Comparison of ENCODE assay signal across 1 cellular context in the genomic region with DNA sequence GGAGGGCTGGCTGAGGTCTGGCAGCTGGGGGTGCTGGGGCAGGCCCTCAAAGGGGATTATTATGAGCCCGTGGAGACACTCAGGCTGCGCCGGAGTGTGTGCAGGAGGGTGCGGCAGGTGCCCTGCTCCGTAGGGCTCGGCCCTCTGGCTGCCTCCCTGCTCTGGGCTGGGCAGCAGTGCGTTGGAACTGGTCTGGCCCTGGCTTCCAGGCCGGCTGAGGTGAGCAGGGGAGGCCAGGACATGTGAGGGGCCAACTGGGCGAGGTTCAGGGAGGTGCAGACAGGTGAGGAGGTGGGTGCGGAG.
A peak's percentile ranks its signal among the peaks of the same experiment; 100 is the strongest.
TF ChIP-seq lines count a peak whose summit lies in the region.

No MANE protein-coding gene starts in this region.

TF ChIP-seq in HepG2, 621 proteins besides CTCF, POLR2A, EP300 and RAD21:
- TF ChIP-seq, protein P1, sequence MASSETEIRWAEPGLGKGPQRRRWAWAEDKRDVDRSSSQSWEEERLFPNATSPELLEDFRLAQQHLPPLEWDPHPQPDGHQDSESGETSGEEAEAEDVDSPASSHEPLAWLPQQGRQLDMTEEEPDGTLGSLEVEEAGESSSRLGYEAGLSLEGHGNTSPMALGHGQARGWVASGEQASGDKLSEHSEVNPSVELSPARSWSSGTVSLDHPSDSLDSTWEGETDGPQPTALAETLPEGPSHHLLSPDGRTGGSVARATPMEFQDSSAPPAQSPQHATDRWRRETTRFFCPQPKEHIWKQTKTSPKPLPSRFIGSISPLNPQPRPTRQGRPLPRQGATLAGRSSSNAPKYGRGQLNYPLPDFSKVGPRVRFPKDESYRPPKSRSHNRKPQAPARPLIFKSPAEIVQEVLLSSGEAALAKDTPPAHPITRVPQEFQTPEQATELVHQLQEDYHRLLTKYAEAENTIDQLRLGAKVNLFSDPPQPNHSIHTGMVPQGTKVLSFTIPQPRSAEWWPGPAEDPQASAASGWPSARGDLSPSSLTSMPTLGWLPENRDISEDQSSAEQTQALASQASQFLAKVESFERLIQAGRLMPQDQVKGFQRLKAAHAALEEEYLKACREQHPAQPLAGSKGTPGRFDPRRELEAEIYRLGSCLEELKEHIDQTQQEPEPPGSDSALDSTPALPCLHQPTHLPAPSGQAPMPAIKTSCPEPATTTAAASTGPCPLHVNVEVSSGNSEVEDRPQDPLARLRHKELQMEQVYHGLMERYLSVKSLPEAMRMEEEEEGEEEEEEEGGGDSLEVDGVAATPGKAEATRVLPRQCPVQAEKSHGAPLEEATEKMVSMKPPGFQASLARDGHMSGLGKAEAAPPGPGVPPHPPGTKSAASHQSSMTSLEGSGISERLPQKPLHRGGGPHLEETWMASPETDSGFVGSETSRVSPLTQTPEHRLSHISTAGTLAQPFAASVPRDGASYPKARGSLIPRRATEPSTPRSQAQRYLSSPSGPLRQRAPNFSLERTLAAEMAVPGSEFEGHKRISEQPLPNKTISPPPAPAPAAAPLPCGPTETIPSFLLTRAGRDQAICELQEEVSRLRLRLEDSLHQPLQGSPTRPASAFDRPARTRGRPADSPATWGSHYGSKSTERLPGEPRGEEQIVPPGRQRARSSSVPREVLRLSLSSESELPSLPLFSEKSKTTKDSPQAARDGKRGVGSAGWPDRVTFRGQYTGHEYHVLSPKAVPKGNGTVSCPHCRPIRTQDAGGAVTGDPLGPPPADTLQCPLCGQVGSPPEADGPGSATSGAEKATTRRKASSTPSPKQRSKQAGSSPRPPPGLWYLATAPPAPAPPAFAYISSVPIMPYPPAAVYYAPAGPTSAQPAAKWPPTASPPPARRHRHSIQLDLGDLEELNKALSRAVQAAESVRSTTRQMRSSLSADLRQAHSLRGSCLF (CRISPR knock-in tag; IDR thresholded peaks at IDR 0.05; ENCODE audit: borderline replicate concordance): no peak
- 0 out of 2 replicates have a peak, but pooled peaks have one; percentile 2 for TF ChIP-seq ZNF546 (CRISPR knock-in tag; conservative IDR thresholded peaks at IDR 0.05)
- TF ChIP-seq, protein P2, sequence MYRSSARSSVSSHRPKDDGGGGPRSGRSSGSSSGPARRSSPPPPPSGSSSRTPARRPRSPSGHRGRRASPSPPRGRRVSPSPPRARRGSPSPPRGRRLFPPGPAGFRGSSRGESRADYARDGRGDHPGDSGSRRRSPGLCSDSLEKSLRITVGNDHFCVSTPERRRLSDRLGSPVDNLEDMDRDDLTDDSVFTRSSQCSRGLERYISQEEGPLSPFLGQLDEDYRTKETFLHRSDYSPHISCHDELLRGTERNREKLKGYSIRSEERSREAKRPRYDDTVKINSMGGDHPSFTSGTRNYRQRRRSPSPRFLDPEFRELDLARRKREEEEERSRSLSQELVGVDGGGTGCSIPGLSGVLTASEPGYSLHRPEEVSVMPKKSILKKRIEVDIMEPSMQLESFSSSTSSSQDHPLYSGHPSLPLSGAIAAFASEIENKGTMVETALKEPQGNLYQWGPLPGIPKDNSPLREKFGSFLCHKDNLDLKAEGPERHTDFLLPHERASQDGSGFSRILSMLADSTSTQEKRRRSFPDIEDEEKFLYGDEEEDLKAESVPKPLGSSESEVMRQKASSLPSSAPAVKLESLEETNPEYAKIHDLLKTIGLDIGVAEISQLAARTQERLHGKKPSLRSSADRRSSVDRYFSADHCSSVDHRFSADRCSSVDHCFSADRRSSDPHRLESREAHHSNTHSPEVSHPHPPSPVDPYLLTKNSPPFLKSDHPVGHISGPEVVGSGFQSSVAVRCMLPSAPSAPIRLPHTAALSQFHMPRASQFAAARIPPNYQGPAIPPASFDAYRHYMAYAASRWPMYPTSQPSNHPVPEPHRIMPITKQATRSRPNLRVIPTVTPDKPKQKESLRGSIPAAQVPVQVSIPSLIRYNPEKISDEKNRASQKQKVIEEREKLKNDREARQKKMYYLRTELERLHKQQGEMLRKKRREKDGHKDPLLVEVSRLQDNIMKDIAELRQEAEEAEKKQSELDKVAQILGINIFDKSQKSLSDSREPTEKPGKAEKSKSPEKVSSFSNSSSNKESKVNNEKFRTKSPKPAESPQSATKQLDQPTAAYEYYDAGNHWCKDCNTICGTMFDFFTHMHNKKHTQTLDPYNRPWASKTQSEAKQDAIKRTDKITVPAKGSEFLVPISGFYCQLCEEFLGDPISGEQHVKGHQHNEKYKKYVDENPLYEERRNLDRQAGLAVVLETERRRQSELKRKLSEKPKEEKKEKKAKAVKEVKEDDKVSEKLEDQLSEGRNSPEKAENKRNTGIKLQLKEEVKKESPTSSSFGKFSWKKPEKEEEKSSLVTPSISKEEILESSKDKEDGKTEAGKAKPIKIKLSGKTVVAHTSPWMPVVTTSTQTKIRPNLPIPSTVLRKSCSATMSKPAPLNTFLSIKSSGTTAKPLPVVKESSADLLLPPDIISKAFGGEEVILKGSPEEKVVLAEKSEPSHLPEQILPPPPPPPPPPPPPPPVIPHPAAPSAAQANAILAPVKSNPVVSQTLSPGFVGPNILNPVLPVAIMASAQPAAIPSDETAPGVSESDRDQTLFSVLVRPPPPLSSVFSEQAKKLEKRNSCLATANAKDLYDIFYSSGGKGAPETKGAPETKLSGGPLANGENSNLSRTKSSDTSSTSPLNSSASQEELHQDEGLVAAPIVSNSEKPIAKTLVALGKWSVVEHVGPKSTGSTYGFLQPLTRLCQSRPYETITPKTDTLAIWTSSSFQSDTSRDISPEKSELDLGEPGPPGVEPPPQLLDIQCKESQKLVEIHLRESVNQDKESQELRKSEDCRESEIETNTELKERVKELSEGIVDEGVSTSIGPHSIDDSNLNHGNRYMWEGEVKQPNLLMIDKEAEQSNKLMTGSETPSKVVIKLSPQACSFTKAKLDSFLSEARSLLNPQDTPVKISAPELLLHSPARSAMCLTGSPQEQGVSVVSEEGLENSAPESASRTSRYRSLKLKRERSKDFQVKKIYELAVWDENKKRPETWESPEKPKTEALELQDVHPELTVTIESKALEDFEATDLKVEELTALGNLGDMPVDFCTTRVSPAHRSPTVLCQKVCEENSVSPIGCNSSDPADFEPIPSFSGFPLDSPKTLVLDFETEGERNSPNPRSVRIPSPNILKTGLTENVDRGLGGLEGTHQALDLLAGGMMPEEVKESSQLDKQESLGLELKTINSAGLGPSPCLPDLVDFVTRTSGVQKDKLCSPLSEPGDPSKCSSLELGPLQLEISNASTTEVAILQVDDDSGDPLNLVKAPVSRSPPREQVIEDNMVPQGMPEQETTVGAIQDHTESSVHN (CRISPR knock-in tag; IDR thresholded peaks at IDR 0.05): no peak
- no peak for TF ChIP-seq HOXA9 (CRISPR knock-in tag; IDR thresholded peaks at IDR 0.05; ENCODE audit: borderline replicate concordance)
- TF ChIP-seq ARNTL (CRISPR knock-in tag; IDR thresholded peaks at IDR 0.05): 0 out of 2 replicates have a peak, but pooled peaks have one; percentile 6
- TF ChIP-seq ZNF549 (CRISPR knock-in tag; IDR thresholded peaks at IDR 0.05): no peak
- TF ChIP-seq ZNF354B (CRISPR knock-in tag; IDR thresholded peaks at IDR 0.05): no peak
- TF ChIP-seq RXRB (CRISPR knock-in tag; IDR thresholded peaks at IDR 0.05; ENCODE audit: borderline replicate concordance): no peak
- TF ChIP-seq, protein P3, sequence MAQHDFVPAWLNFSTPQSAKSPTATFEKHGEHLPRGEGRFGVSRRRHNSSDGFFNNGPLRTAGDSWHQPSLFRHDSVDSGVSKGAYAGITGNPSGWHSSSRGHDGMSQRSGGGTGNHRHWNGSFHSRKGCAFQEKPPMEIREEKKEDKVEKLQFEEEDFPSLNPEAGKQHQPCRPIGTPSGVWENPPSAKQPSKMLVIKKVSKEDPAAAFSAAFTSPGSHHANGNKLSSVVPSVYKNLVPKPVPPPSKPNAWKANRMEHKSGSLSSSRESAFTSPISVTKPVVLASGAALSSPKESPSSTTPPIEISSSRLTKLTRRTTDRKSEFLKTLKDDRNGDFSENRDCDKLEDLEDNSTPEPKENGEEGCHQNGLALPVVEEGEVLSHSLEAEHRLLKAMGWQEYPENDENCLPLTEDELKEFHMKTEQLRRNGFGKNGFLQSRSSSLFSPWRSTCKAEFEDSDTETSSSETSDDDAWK (CRISPR knock-in tag; IDR thresholded peaks at IDR 0.05): no peak
- TF ChIP-seq ZBTB1 (CRISPR knock-in tag; IDR thresholded peaks at IDR 0.05; ENCODE audit: borderline replicate concordance): no peak
